9 cellular contexts compared by ENCODE assay signal in genomic region chr7:95595825-95596182, GRCh38. TPM values are rescaled to one million over a fixed set of nuclear protein-coding genes. Genes with fewer than 3 reads are reported as not detected.
DNase-seq lines count a peak whose midpoint lies in the region; ATAC-seq and TF ChIP-seq lines count a peak whose summit lies in the region.
"Had no signal": no experiment of that assay in that cellular context is flagged by ENCODE, and none has a peak within 500 bp of the region (broad histone marks: within the 10 kb centered on the region; RNA-seq: fewer than 3 reads in every experiment).

No MANE protein-coding gene starts in this region.

- H3K27me3 ChIP-seq in left lung (peaks cover 0 to 14% of the 10 kb centered on the region in 2 donors), smooth muscle cell (ENCODE audit: low read depth) (peaks cover 26% of the 10 kb centered on the region)

- no peak overlapping the region for H3K9ac ChIP-seq in smooth muscle cell (ENCODE audit: low read depth)

- no peaks in the 10 kb centered on the region for H3K36me3 Mint-ChIP-seq in activated T-cell treated with anti-CD3 and anti-CD28 coated beads, Interleukin-2, amount 50 U/mL, for 72 hours (ENCODE audit: insufficient read depth in 2 of 2)

- DNase-seq in left lung: no peak
- no peak for DNase-seq in smooth muscle cell (lab: John Stamatoyannopoulos, UW; ENCODE audit: unreplicated experiment)
- DNase-seq in SK-N-DZ (ENCODE audit: low spot score): no peak
- DNase-seq in activated T-cell treated with anti-CD3 and anti-CD28 coated beads, Interleukin-2, amount 50 U/mL, for 72 hours: no peak
- DNase-seq: activated T-cell treated with anti-CD3 and anti-CD28 coated beads, Interleukin-2, amount 50 U/mL, for 1 hour had no signal

- ATAC-seq in HG02759 (IDR thresholded peaks at IDR 0.05; ENCODE audit: unreplicated experiment) (peak; percentile 5), left lung (peak; percentile 16), GM21576 (IDR thresholded peaks at IDR 0.05; ENCODE audit: unreplicated experiment) (no peak), HG03095 (IDR thresholded peaks at IDR 0.05; ENCODE audit: unreplicated experiment) (no peak)
- ATAC-seq in activated T-cell treated with anti-CD3 and anti-CD28 coated beads, Interleukin-2, amount 50 U/mL, for 72 hours (replicated peaks in 1 of 2): no peak

- no peaks in the 10 kb centered on the region for H3K79me2 ChIP-seq in smooth muscle cell (ENCODE audit: low read depth)

- intact Hi-C loops in left lung (cut with DNase I): no loop called here

- H3K4me1 Mint-ChIP-seq in activated T-cell treated with anti-CD3 and anti-CD28 coated beads, Interleukin-2, amount 50 U/mL, for 72 hours (ENCODE audit: low read depth): peaks cover 10% of the 10 kb centered on the region

- WGBS in smooth muscle cell (ENCODE audit: low lambda C conversion rate): 44% methylated on average over 7 of the region's 7 CpGs

- no peaks in the 10 kb centered on the region for H4K20me1 ChIP-seq in smooth muscle cell (ENCODE audit: low read depth)

- peak overlapping the region in 1 of 2 donors; percentile 18 for H3K4me3 Mint-ChIP-seq in activated T-cell treated with anti-CD3 and anti-CD28 coated beads, Interleukin-2, amount 50 U/mL, for 72 hours

- peaks cover 21% of the 10 kb centered on the region for H3K27me3 Mint-ChIP-seq in activated T-cell treated with anti-CD3 and anti-CD28 coated beads, Interleukin-2, amount 50 U/mL, for 72 hours (ENCODE audit: low read depth)

- H3K27ac ChIP-seq in cingulate gyrus (ENCODE audit: low read depth, low read length) (peak overlapping the region; percentile 96), left lung (peak overlapping the region; percentile 90 to 91), smooth muscle cell (ENCODE audit: low read depth) (no peak overlapping the region)

- peak overlapping the region; percentile 86 for H3K4me2 ChIP-seq in smooth muscle cell

- peaks cover 0 to 27% of the 10 kb centered on the region in 2 donors for H3K36me3 ChIP-seq in left lung
- H3K36me3 ChIP-seq in smooth muscle cell (ENCODE audit: low read depth): no peaks in the 10 kb centered on the region

- H3K4me1 ChIP-seq in left lung: peaks cover 0 to 55% of the 10 kb centered on the region in 2 donors
- no peaks in the 10 kb centered on the region for H3K4me1 ChIP-seq in smooth muscle cell (ENCODE audit: low read depth)

- H3K27ac Mint-ChIP-seq in activated T-cell treated with anti-CD3 and anti-CD28 coated beads, Interleukin-2, amount 50 U/mL, for 72 hours: no peak overlapping the region

- peaks cover 0 to 3% of the 10 kb centered on the region in 2 donors for H3K9me3 Mint-ChIP-seq in activated T-cell treated with anti-CD3 and anti-CD28 coated beads, Interleukin-2, amount 50 U/mL, for 72 hours

- H2AFZ ChIP-seq in smooth muscle cell (ENCODE audit: low read depth): peak overlapping the region; percentile 81

- no peak for TF ChIP-seq CTCF in left lung (IDR thresholded peaks at IDR 0.05)
- no peak for TF ChIP-seq CTCF in smooth muscle cell (IDR thresholded peaks at IDR 0.05; ENCODE audit: borderline replicate concordance, insufficient read depth, poor library complexity, severe bottlenecking)

- H3F3A ChIP-seq in smooth muscle cell (ENCODE audit: low read depth): no peaks in the 10 kb centered on the region

- H3K4me3 ChIP-seq in left lung (peak overlapping the region; percentile 69 to 75), smooth muscle cell (peak overlapping the region; percentile 63)

- H3K9me3 ChIP-seq in left lung: no peaks in the 10 kb centered on the region
- no peaks in the 10 kb centered on the region for H3K9me3 ChIP-seq in smooth muscle cell (replicated peaks; ENCODE audit: low read depth)

RNA-seq across cellular contexts. Expression of gene PDK4, which starts 0.5 kb away (rescaled TPM):
- total RNA-seq in left lung: 10 to 100 TPM; 26.0 to 56.6 TPM
- total RNA-seq in smooth muscle cell: not detected in 2 replicates
- 0.37 TPM in 1 of 2 replicates, not detected in the other for polyA plus RNA-seq in smooth muscle cell
- polyA plus RNA-seq in SK-N-DZ (2014; cell fraction: cytosol; rRNA removed): 0.65 and 1.4 TPM in 2 replicates
- 0.43 and 0.82 TPM in 2 replicates for polyA plus RNA-seq in SK-N-DZ (2014; cell fraction: nucleus; rRNA removed)
- total RNA-seq in activated T-cell treated with anti-CD3 and anti-CD28 coated beads, Interleukin-2, amount 50 U/mL, for 72 hours: not detected

Comparison
In these comparisons a context has a peak if more than half of its experiments do, and no peak if none do; other contexts are left out.
1. ATAC-seq: peak in HG02759 (single experiment) and left lung (single experiment); none in GM21576 (single experiment), HG03095 (single experiment) and activated T-cell treated with anti-CD3 and anti-CD28 coated beads, Interleukin-2, amount 50 U/mL, for 72 hours (0 of 2).
2. RNA of gene PDK4, which starts 0.5 kb away (total RNA-seq): 26.0 to 56.6 TPM in left lung; not detected in smooth muscle cell and not detected in activated T-cell treated with anti-CD3 and anti-CD28 coated beads, Interleukin-2, amount 50 U/mL, for 72 hours; every median in the first group is over 10 times any median in the second.